28 cellular contexts compared by ENCODE assay signal in genomic region chr19:33535176-33535575, GRCh38. TPM values are rescaled to one million over a fixed set of nuclear protein-coding genes. Genes with fewer than 3 reads are reported as not detected.
DNase-seq lines count a peak whose midpoint lies in the region; ATAC-seq and TF ChIP-seq lines count a peak whose summit lies in the region.
"Had no signal": no experiment of that assay in that cellular context is flagged by ENCODE, and none has a peak within 500 bp of the region (broad histone marks: within the 10 kb centered on the region; RNA-seq: fewer than 3 reads in every experiment).

No MANE protein-coding gene starts in this region.

- H3K9ac ChIP-seq in HUES48 (ENCODE audit: low read depth, low read length), result no peak overlapping the region

- H3K9me3 ChIP-seq in HUES48 (ENCODE audit: control insufficient read depth, insufficient read depth, low read length), result no peaks in the 10 kb centered on the region
- H3K9me3 ChIP-seq: adrenal gland, right atrium auricular region had no signal

- peak overlapping the region; percentile 37 for H3K27ac Mint-ChIP-seq in neural crest cell (ENCODE audit: unreplicated experiment)
- H3K27ac Mint-ChIP-seq: activated T-cell treated with anti-CD3 and anti-CD28 coated beads, Interleukin-2, amount 50 U/mL, for 24 hours had no signal

- TF ChIP-seq CTCF in epithelial cell of esophagus (IDR thresholded peaks at IDR 0.05; ENCODE audit: insufficient read depth, low read depth, low read length, missing control alignments), result no peak
- TF ChIP-seq CTCF in neural crest cell (conservative IDR thresholded peaks at IDR 0.05), result no peak

- H3K4me1 ChIP-seq in HUES48 (ENCODE audit: control insufficient read depth, insufficient read depth, low read length), result peaks cover 8% of the 10 kb centered on the region; the same call in 1 of the 2 replicates
- H3K4me1 ChIP-seq: adrenal gland, right atrium auricular region, spleen had no signal

- peak overlapping the region; percentile 37 for H3K27ac ChIP-seq in HUES48 (ENCODE audit: low read depth, low read length)
- H3K27ac ChIP-seq: adrenal gland, cardiac muscle cell, coronary artery, right atrium auricular region, SK-N-MC, spleen had no signal

- peak; percentile 12 for DNase-seq in A172 (ENCODE audit: low spot score)
- DNase-seq in epithelial cell of esophagus (ENCODE audit: low read depth), result peak; percentile 6
- no peak for DNase-seq in neural crest cell (ENCODE audit: low read depth, low spot score)
- DNase-seq in stimulated activated naive CD4-positive, alpha-beta T cell treated with Interleukin-2 at 50 U/mL for 16 hours (lab: John Stamatoyannopoulos, UW), result no peak
- DNase-seq in NCI-H1417 treated with DMSO at 0.1 percent for 48 hours (lab: John Stamatoyannopoulos, UW), result no peak
- DNase-seq: activated CD4-positive, alpha-beta T cell treated with anti-CD3 and anti-CD28 coated beads for 4 hours; activated T-cell treated with anti-CD3 and anti-CD28 coated beads, Interleukin-2, amount 50 U/mL, for 24 hours; adrenal gland; DMS53; H7; mesendoderm; NCI-H1092 treated with DMSO at 0.1 percent for 48 hours; NCI-H2029; NCI-H2227 treated with DMSO at 0.1 percent for 48 hours; NCI-H69; RPMI8226; spleen; stimulated activated CD4-positive, alpha-beta T cell treated with anti-CD3 and anti-CD28 coated beads, Interleukin-4, amount 100 ng/mL, for 1 hour; stimulated activated naive CD4-positive, alpha-beta T cell had no signal

- no peak for ATAC-seq in GM19455 (IDR thresholded peaks at IDR 0.05; ENCODE audit: unreplicated experiment)
- no peak for ATAC-seq in HG02571 (IDR thresholded peaks at IDR 0.05; ENCODE audit: unreplicated experiment)
- ATAC-seq: HepG2, left lobe of liver had no signal

- no peaks in the 10 kb centered on the region for H3K9me3 Mint-ChIP-seq in neural crest cell
- H3K9me3 Mint-ChIP-seq: activated T-cell treated with anti-CD3 and anti-CD28 coated beads, Interleukin-2, amount 50 U/mL, for 24 hours had no signal

- no peaks in the 10 kb centered on the region for H3K36me3 Mint-ChIP-seq in neural crest cell (ENCODE audit: low read depth)

- H3K27me3 ChIP-seq in HUES48 (ENCODE audit: control insufficient read depth, insufficient read depth, low read length), result no peaks in the 10 kb centered on the region
- H3K27me3 ChIP-seq: adrenal gland, cardiac muscle cell, right atrium auricular region had no signal

- no peak overlapping the region for H3K4me3 Mint-ChIP-seq in neural crest cell
- H3K4me3 Mint-ChIP-seq: activated T-cell treated with anti-CD3 and anti-CD28 coated beads, Interleukin-2, amount 50 U/mL, for 24 hours had no signal

- no peaks in the 10 kb centered on the region for H3K36me3 ChIP-seq in HUES48 (ENCODE audit: control insufficient read depth, insufficient read depth, low read length)
- H3K36me3 ChIP-seq: adrenal gland, cardiac muscle cell, right atrium auricular region, spleen had no signal

- peaks cover 5% of the 10 kb centered on the region for H3K4me1 Mint-ChIP-seq in neural crest cell

- H3K4me3 ChIP-seq in HUES48 (ENCODE audit: low read depth, low read length) (no peak overlapping the region), epithelial cell of esophagus (ENCODE audit: low read length) (no peak overlapping the region)
- H3K4me3 ChIP-seq: adrenal gland, cardiac muscle cell, coronary artery, right atrium auricular region, SK-N-MC, spleen had no signal

- peaks cover 43% of the 10 kb centered on the region for H3K27me3 Mint-ChIP-seq in neural crest cell (ENCODE audit: low read depth)

RNA-seq across cellular contexts. Expression of gene PEPD, which starts 13.6 kb away (rescaled TPM):
- 72.3 and 84.1 TPM in 2 replicates for total RNA-seq in A172 (2014; rRNA removed; shearing (Covaris generic))
- total RNA-seq in neural crest cell, result 39.0 and 43.7 TPM in 2 replicates

Comparison
In these comparisons a context has a peak if more than half of its experiments do, and no peak if none do; other contexts are left out.
1. DNase-seq: peak in A172 (single experiment) and epithelial cell of esophagus (single experiment); none in neural crest cell (single experiment), stimulated activated naive CD4-positive, alpha-beta T cell treated with Interleukin-2 at 50 U/mL for 16 hours (single experiment) and NCI-H1417 treated with DMSO at 0.1 percent for 48 hours (single experiment).